In the genomic region with DNA sequence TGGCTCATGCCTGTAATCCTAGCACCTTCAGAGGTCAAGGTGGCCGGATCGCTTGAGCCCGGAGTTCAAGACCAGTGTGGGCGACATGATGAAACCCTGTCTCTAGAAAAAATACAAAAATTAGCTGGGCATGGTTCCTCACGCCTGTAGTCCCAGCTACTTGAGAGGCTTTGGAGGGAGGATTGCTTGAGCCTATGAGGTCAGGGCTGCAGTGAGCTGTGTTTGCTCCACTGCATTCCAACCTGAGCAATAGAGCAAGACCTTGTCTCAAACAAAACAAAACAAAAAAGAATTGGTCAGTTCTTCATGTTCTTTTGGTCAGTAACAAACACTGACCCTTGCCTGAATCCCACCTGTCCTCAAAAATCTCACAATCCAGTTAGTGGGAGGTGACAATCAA, we compare ENCODE assay signal across 22 cellular contexts. TPM values are rescaled to one million over a fixed set of nuclear protein-coding genes. Genes with fewer than 3 reads are reported as not detected.
DNase-seq lines count a peak whose midpoint lies in the region; FAIRE-seq and TF ChIP-seq lines count a peak whose summit lies in the region.
"Had no signal": no experiment of that assay in that cellular context is flagged by ENCODE, and none has a peak within 500 bp of the region (broad histone marks: within the 10 kb centered on the region; RNA-seq: fewer than 3 reads in every experiment).

No MANE protein-coding gene starts in this region.

- no peak overlapping the region for H3K4me3 Mint-ChIP-seq in nephron progenitor cell
- H3K4me3 Mint-ChIP-seq: B cell; CD4-positive, alpha-beta T cell; CD8-positive, alpha-beta T cell had no signal

- H3K27me3 Mint-ChIP-seq in nephron progenitor cell (ENCODE audit: low read depth, poor library complexity) = no peaks in the 10 kb centered on the region

- TF ChIP-seq CTCF in nephron progenitor cell (IDR thresholded peaks at IDR 0.05) = no peak
- no peak for TF ChIP-seq CTCF in GM20000 (IDR thresholded peaks at IDR 0.05; ENCODE audit: extremely low read depth, missing control alignments)

- no peaks in the 10 kb centered on the region for H3K36me3 Mint-ChIP-seq in nephron progenitor cell (ENCODE audit: low read depth)
- H3K36me3 Mint-ChIP-seq: CD8-positive, alpha-beta T cell had no signal

- DNase-seq in ELF-1 (ENCODE audit: low read depth, low spot score) (peak; percentile 12), kidney tubule cell (ENCODE audit: low spot score) (peak; percentile 25), nephron progenitor cell (no peak), renal cortical epithelial cell (ENCODE audit: low read depth) (peak; percentile 52), GM20000 (ENCODE audit: low spot score) (no peak), cortex of kidney (lab: John Stamatoyannopoulos, UW) (no peak), HTR-8/SVneo (ENCODE audit: insufficient read length, low spot score) (no peak), hippocampal formation (lab: John Stamatoyannopoulos, UW) (no peak)
- DNase-seq: AML-193; Caco-2; Calu3; CD4-positive, alpha-beta T cell; CD8-positive, alpha-beta T cell; DMS79 treated with DMSO at 0.1 percent for 48 hours; GDM1 had no signal

- no peak for FAIRE-seq in HTR-8/SVneo (lab: Jason Lieb, UNC)
- FAIRE-seq: A549, D721Med, GM12891, GM19239 had no signal

- H3K9me3 Mint-ChIP-seq in nephron progenitor cell = peaks cover 20% of the 10 kb centered on the region

- peak overlapping the region; percentile 97 for H3K27ac Mint-ChIP-seq in nephron progenitor cell
- H3K27ac Mint-ChIP-seq: B cell; CD4-positive, alpha-beta T cell; CD8-positive, alpha-beta T cell had no signal

- H3K4me1 Mint-ChIP-seq in nephron progenitor cell = peaks cover 25% of the 10 kb centered on the region
- H3K4me1 Mint-ChIP-seq: B cell had no signal

RNA-seq across cellular contexts. Expression of gene VSTM5, which starts 36.7 kb away (rescaled TPM):
- 0.17 and 0.70 TPM in 2 replicates for total RNA-seq in renal cortical epithelial cell
- total RNA-seq: A172; B cell; CD4-positive, alpha-beta T cell; CD8-positive, alpha-beta T cell; G401 had no signal

Comparison
In these comparisons a context has a peak if more than half of its experiments do, and no peak if none do; other contexts are left out.
1. DNase-seq: peak in ELF-1 (single experiment), kidney tubule cell (single experiment) and renal cortical epithelial cell (single experiment); none in nephron progenitor cell (single experiment), GM20000 (single experiment), cortex of kidney (single experiment), HTR-8/SVneo (single experiment) and hippocampal formation (0 of 2).